In genomic region chr2:213013979-213014378, GRCh38 we compare ENCODE assay signal across 26 cellular contexts.
"Had no signal": no experiment of that assay in that cellular context is flagged by ENCODE, and none has a peak within 500 bp of the region (broad histone marks: within the 10 kb centered on the region; RNA-seq: fewer than 3 reads in every experiment).

No MANE protein-coding gene starts in this region.

- DNase-seq: colonic mucosa; effector CD8-positive, alpha-beta T cell; endodermal cell; foreskin fibroblast; gastrocnemius medialis; head of caudate nucleus; left ventricle myocardium superior; lower lobe of right lung; right lobe of liver; small intestine; stimulated activated CD4-positive, alpha-beta T cell treated with anti-CD3 and anti-CD28 coated beads, Interleukin-15, amount 100 ng/mL, for 24 hours; stimulated activated CD4-positive, alpha-beta T cell treated with anti-CD3 and anti-CD28 coated beads, Interleukin-2, amount 100 ng/mL, for 48 hours; stimulated activated CD8-positive, alpha-beta memory T cell treated with anti-CD3 and anti-CD28 coated beads, Interleukin-4, amount 100 ng/mL, for 48 hours; stimulated activated naive CD4-positive, alpha-beta T cell treated with Interleukin-2 at 50 U/mL for 16 hours; upper lobe of left lung had no signal

- ATAC-seq: esophagus mucosa, gastrocnemius medialis, left ventricle myocardium superior, lower lobe of right lung, right lobe of liver had no signal

- H3K36me3 ChIP-seq: colonic mucosa, gastrocnemius medialis, lower lobe of right lung, neural progenitor cell, right lobe of liver, thoracic aorta, upper lobe of left lung had no signal

- H3K27me3 Mint-ChIP-seq: dendritic cell treated with granulocyte-macrophage colony-stimulating factor and Interleukin-4, amounts not matched to agents 40 ng/mL and 50 ng/mL, for 4 days; progenitor cell of endocrine pancreas had no signal

- FAIRE-seq: keratinocyte, small intestine, urothelium cell line had no signal

- H3K4me1 ChIP-seq: colonic mucosa, gastrocnemius medialis, lower lobe of right lung, neural progenitor cell, parathyroid adenoma, right lobe of liver, tibial nerve, upper lobe of left lung had no signal

- H3K9me3 Mint-ChIP-seq: dendritic cell treated with granulocyte-macrophage colony-stimulating factor and Interleukin-4, amounts not matched to agents 40 ng/mL and 50 ng/mL, for 4 days; endodermal cell; nephron; neural progenitor cell had no signal

- H3K27ac Mint-ChIP-seq: dendritic cell treated with granulocyte-macrophage colony-stimulating factor and Interleukin-4, amounts not matched to agents 40 ng/mL and 50 ng/mL, for 4 days; endodermal cell; nephron; neural progenitor cell; progenitor cell of endocrine pancreas had no signal

- H3K4me1 Mint-ChIP-seq: endodermal cell, nephron, neural progenitor cell had no signal

- H3K4me3 Mint-ChIP-seq: dendritic cell treated with granulocyte-macrophage colony-stimulating factor and Interleukin-4, amounts not matched to agents 40 ng/mL and 50 ng/mL, for 4 days; endodermal cell; nephron; neural progenitor cell had no signal

- H2AFZ ChIP-seq: neural progenitor cell, parathyroid adenoma had no signal

- H3K27me3 ChIP-seq: colonic mucosa, gastrocnemius medialis, neural progenitor cell, right lobe of liver, tibial nerve, upper lobe of left lung had no signal

- H3K4me2 ChIP-seq: neural progenitor cell had no signal

- H3K4me3 ChIP-seq: colonic mucosa, gastrocnemius medialis, lower lobe of right lung, neural progenitor cell, right lobe of liver, thoracic aorta, tibial nerve, upper lobe of left lung had no signal

- H3K27ac ChIP-seq: colonic mucosa, epithelial cell of prostate, gastrocnemius medialis, lower lobe of right lung, neural progenitor cell, parathyroid adenoma, right lobe of liver, thoracic aorta, tibial nerve, upper lobe of left lung had no signal

- H3K9ac ChIP-seq: neural progenitor cell, parathyroid adenoma had no signal

- H3K79me2 ChIP-seq: parathyroid adenoma had no signal
